ENCODE assay signal across 7 cellular contexts in genomic region chr14:74763803-74764531, GRCh38. TPM values are rescaled to one million over a fixed set of nuclear protein-coding genes. Genes with fewer than 3 reads are reported as not detected.
DNase-seq lines count a peak whose midpoint lies in the region; ATAC-seq and TF ChIP-seq lines count a peak whose summit lies in the region.

No MANE protein-coding gene starts in this region.

- BruUV-seq in HCT116 (replicated peaks; lab: Mats Ljungman, UMichigan): TSS peak; percentile 37

- no peaks in the 10 kb centered on the region for H3K9me2 ChIP-seq in HCT116 (ENCODE audit: insufficient read depth)

- H3K4me1 ChIP-seq in HCT116 (ENCODE audit: control insufficient read depth in 1 of 2, insufficient read depth in 2 of 2, low read length in 2 of 2): peaks cover 10 to 20% of the 10 kb centered on the region in 2 experiments
- peaks cover 7% of the 10 kb centered on the region for H3K4me1 ChIP-seq in SJSA1 (replicated peaks)
- peaks cover 50% of the 10 kb centered on the region for H3K4me1 ChIP-seq in lower lobe of right lung

- peak overlapping the region; percentile 95 to 99 for H3K4me3 Mint-ChIP-seq in stimulated activated naive CD8-positive, alpha-beta T cell treated with anti-CD3 and anti-CD28 coated beads, Interleukin-15, amount 100 ng/mL, for 72 hours

- H3K27me3 Mint-ChIP-seq in stimulated activated naive CD8-positive, alpha-beta T cell treated with anti-CD3 and anti-CD28 coated beads, Interleukin-15, amount 100 ng/mL, for 72 hours: no peaks in the 10 kb centered on the region

- no peak for TF ChIP-seq RAD21 in HCT116 (IDR thresholded peaks at IDR 0.05; ENCODE audit: low read depth)

- RAD21 ChIA-PET in HCT116 (lab: Charles Lee; ENCODE audit: low non-redundant PET in 1 of 2, low total read pairs in 2 of 2, uncharacterized antibody in 2 of 2, unreplicated experiment in 2 of 2): interaction anchor here in 1 of 2 experiments (1.2 kb wide), 1 partner anchor 233 kb away, joined by 3 read pairs; no protein-coding TSS in a partner anchor

- peak overlapping the region; percentile 78 to 82 for H3K4me3 ChIP-seq in HCT116 (replicated peaks in 1 of 2; ENCODE audit: low read depth in 1 of 2, low read length in 2 of 2)
- H3K4me3 ChIP-seq in SJSA1: peak overlapping the region; percentile 81
- H3K4me3 ChIP-seq in lower lobe of right lung: peak overlapping the region; percentile 94

- peak overlapping the region; percentile 94 for H3K9ac ChIP-seq in HCT116 (ENCODE audit: low read length)

- H3K79me2 ChIP-seq in HCT116 (ENCODE audit: insufficient read depth, low read length): peaks cover 58% of the 10 kb centered on the region

- H3K4me1 Mint-ChIP-seq in stimulated activated naive CD8-positive, alpha-beta T cell treated with anti-CD3 and anti-CD28 coated beads, Interleukin-15, amount 100 ng/mL, for 72 hours: peaks cover 60% of the 10 kb centered on the region

- ATAC-seq in HCT116: peak; percentile 2; the same call in 1 of the 2 replicates
- ATAC-seq in lower lobe of right lung: peak; percentile 1 to 6
- no peak for ATAC-seq in stimulated activated naive CD8-positive, alpha-beta T cell treated with anti-CD3 and anti-CD28 coated beads, Interleukin-15, amount 100 ng/mL, for 72 hours

- no peak for TF ChIP-seq POLR2A in HCT116 (IDR thresholded peaks at IDR 0.05; ENCODE audit: borderline replicate concordance, extremely low read depth, insufficient read depth, insufficient read length)

- H3K9me3 Mint-ChIP-seq in stimulated activated naive CD8-positive, alpha-beta T cell treated with anti-CD3 and anti-CD28 coated beads, Interleukin-15, amount 100 ng/mL, for 72 hours: no peaks in the 10 kb centered on the region

- no peaks in the 10 kb centered on the region; the same call in 1 of the 2 replicates for H4K20me1 ChIP-seq in HCT116 (ENCODE audit: insufficient read depth)

- no peak overlapping the region for H2AFZ ChIP-seq in HCT116 (ENCODE audit: low read depth, low read length, poor library complexity, severe bottlenecking)

- H3K27me3 ChIP-seq in HCT116 (ENCODE audit: insufficient read depth, low read length) (no peaks in the 10 kb centered on the region), SJSA1 (replicated peaks) (no peaks in the 10 kb centered on the region), lower lobe of right lung (ENCODE audit: low read depth) (no peaks in the 10 kb centered on the region)

- CTCF ChIA-PET in HCT116 (lab: Charles Lee): interaction anchor here (0.7 to 1.0 kb wide), 2 partner anchors 15 to 155 kb away, joined by 3 to 4 read pairs; no protein-coding TSS in a partner anchor

- H3K4me2 ChIP-seq in HCT116 (ENCODE audit: low read length): peak overlapping the region; percentile 78

- peak overlapping the region; percentile 98 for H3K27ac Mint-ChIP-seq in stimulated activated naive CD8-positive, alpha-beta T cell treated with anti-CD3 and anti-CD28 coated beads, Interleukin-15, amount 100 ng/mL, for 72 hours

- POLR2A ChIA-PET in HCT116 (lab: Charles Lee): interaction anchor here (0.6 to 1.2 kb wide), 3 partner anchors 10 to 147 kb away, joined by 3 to 5 read pairs (median 3); no protein-coding TSS in a partner anchor

- no peaks in the 10 kb centered on the region for H3K9me3 ChIP-seq in HCT116 (ENCODE audit: control insufficient read depth in 1 of 2, insufficient read depth in 1 of 2, low read depth in 1 of 2, low read length in 2 of 2)
- H3K9me3 ChIP-seq in SJSA1 (replicated peaks): no peaks in the 10 kb centered on the region
- no peaks in the 10 kb centered on the region for H3K9me3 ChIP-seq in lower lobe of right lung

- intact Hi-C loops in HCT116 (cut with micrococcal nuclease): no loop called here
- intact Hi-C loops in lower lobe of right lung (cut with DNase I): no loop called here

- no peak for TF ChIP-seq CTCF in HCT116 (IDR thresholded peaks at IDR 0.05 in 2 of 3, conservative IDR thresholded peaks at IDR 0.05 in 1 of 3; ENCODE audit: borderline replicate concordance in 1 of 3, insufficient read depth in 1 of 3, low read depth in 2 of 3, low read length in 2 of 3)
- no peak for TF ChIP-seq CTCF in lower lobe of right lung (IDR thresholded peaks at IDR 0.05)

- H3K36me3 ChIP-seq in HCT116 (ENCODE audit: control insufficient read depth in 1 of 2, insufficient read depth in 2 of 2, low read length in 2 of 2) (peaks cover 5 to 7% of the 10 kb centered on the region in 2 experiments; a peak in 1 of 4 replicates), SJSA1 (peaks cover 22% of the 10 kb centered on the region), lower lobe of right lung (no peaks in the 10 kb centered on the region)

- DNase-seq in HCT116 (ENCODE audit: low read depth, low spot score): no peak
- peak; percentile 12 to 42 for DNase-seq in SJSA1 (ENCODE audit: low read depth in 1 of 2, low spot score in 2 of 2)
- DNase-seq in cerebellum (ENCODE audit: low spot score): peak; percentile 3
- no peak for DNase-seq in lower lobe of right lung
- DNase-seq in stimulated activated naive CD8-positive, alpha-beta T cell treated with anti-CD3 and anti-CD28 coated beads, Interleukin-15, amount 100 ng/mL, for 72 hours: peak; percentile 6 to 19
- no peak for DNase-seq in NCI-H2227 (lab: John Stamatoyannopoulos, UW; ENCODE audit: unreplicated experiment)
- DNase-seq in SIG-M5 (lab: John Stamatoyannopoulos, UW): no peak

- H3K27ac ChIP-seq in HCT116 (ENCODE audit: low read depth, low read length) (peak overlapping the region; percentile 70), SJSA1 (peak overlapping the region; percentile 78), lower lobe of right lung (peak overlapping the region; percentile 92)

TF ChIP-seq in HCT116, 20 proteins besides CTCF, POLR2A, EP300 and RAD21:
- TF ChIP-seq CBX3 (IDR thresholded peaks at IDR 0.05; ENCODE audit: low read depth): no peak
- TF ChIP-seq JUND (IDR thresholded peaks at IDR 0.05): no peak
- TF ChIP-seq ZNF274 (IDR thresholded peaks at IDR 0.05; ENCODE audit: low read depth, low read length): no peak
- TF ChIP-seq SRF (IDR thresholded peaks at IDR 0.05; ENCODE audit: low read depth): no peak
- no peak for TF ChIP-seq ZBTB33 (IDR thresholded peaks at IDR 0.05; ENCODE audit: extremely low read depth, insufficient replicate concordance, low read length)
- no peak for TF ChIP-seq EZH2 (IDR thresholded peaks at IDR 0.05)
- TF ChIP-seq CEBPB (IDR thresholded peaks at IDR 0.05; ENCODE audit: low read depth): no peak
- TF ChIP-seq REST (IDR thresholded peaks at IDR 0.05; ENCODE audit: low read depth): no peak
- TF ChIP-seq SIN3A (IDR thresholded peaks at IDR 0.05; ENCODE audit: low read depth): no peak
- TF ChIP-seq FOSL1 (IDR thresholded peaks at IDR 0.05; ENCODE audit: low read depth): no peak

RNA-seq across cellular contexts. Expression of gene YLPM1, which starts 0.9 kb away (rescaled TPM):
- 55.1 TPM for total RNA-seq in HCT116 (2021; ENCODE audit: unreplicated experiment)
- polyA plus RNA-seq in HCT116 (2012): 17.7 and 25.1 TPM in 2 replicates
- total RNA-seq in SJSA1 (2014; rRNA removed; shearing (Covaris generic)): 13.4 and 15.1 TPM in 2 replicates
- 150 TPM for total RNA-seq in cerebellum
- total RNA-seq in lower lobe of right lung: 58.0 TPM

RNA-seq across cellular contexts. Expression of gene FCF1, which starts 51.0 kb away (rescaled TPM):
- total RNA-seq in HCT116 (2021; ENCODE audit: unreplicated experiment) (69.0 TPM), cerebellum (20.0 TPM), lower lobe of right lung (48.6 TPM)
- 32.7 and 47.8 TPM in 2 replicates for polyA plus RNA-seq in HCT116 (2012)
- total RNA-seq in SJSA1 (2014; rRNA removed; shearing (Covaris generic)): 9.4 and 25.9 TPM in 2 replicates

RNA-seq across cellular contexts. Expression of gene AREL1, which starts 51.1 kb away (rescaled TPM):
- 45.9 TPM for total RNA-seq in HCT116 (2021; ENCODE audit: unreplicated experiment)
- 17.1 and 18.7 TPM in 2 replicates for polyA plus RNA-seq in HCT116 (2012)
- total RNA-seq in SJSA1 (2014; rRNA removed; shearing (Covaris generic)): 15.2 and 23.2 TPM in 2 replicates
- total RNA-seq in cerebellum: 55.8 TPM
- total RNA-seq in lower lobe of right lung: 29.1 TPM

Comparison
In these comparisons a context has a peak if more than half of its experiments do, and no peak if none do; other contexts are left out.
1. DNase-seq: peak in SJSA1 (2 of 2), cerebellum (single experiment) and stimulated activated naive CD8-positive, alpha-beta T cell treated with anti-CD3 and anti-CD28 coated beads, Interleukin-15, amount 100 ng/mL, for 72 hours (2 of 2); none in HCT116 (single experiment), lower lobe of right lung (single experiment), NCI-H2227 (single experiment) and SIG-M5 (single experiment).
2. Peak in every context shown above with its lines, with median percentiles within 50 percentile points of each other: H3K27ac ChIP-seq and H3K4me3 ChIP-seq.